8 cellular contexts compared by ENCODE assay signal in genomic region chr1:161727343-161727924, GRCh38. TPM values are rescaled to one million over a fixed set of nuclear protein-coding genes. Genes with fewer than 3 reads are reported as not detected.
DNase-seq lines count a peak whose midpoint lies in the region; ATAC-seq and TF ChIP-seq lines count a peak whose summit lies in the region.

No MANE protein-coding gene starts in this region.

- no peaks in the 10 kb centered on the region for H3K9me3 ChIP-seq in neuron (ENCODE audit: low read length)

- no peaks in the 10 kb centered on the region for H3K36me3 ChIP-seq in ACC112 (ENCODE audit: insufficient read depth, low read length)
- H3K36me3 ChIP-seq in neuron (ENCODE audit: insufficient read depth, low read length) = no peaks in the 10 kb centered on the region

- H3K27me3 ChIP-seq in ACC112 (ENCODE audit: insufficient read depth, low read length) (no peaks in the 10 kb centered on the region), neuron (ENCODE audit: insufficient read depth, low read length) (peaks cover 38% of the 10 kb centered on the region)

- H3K27ac ChIP-seq in ACC112 (ENCODE audit: low read depth, low read length) = peak overlapping the region; percentile 71

- no peak for TF ChIP-seq POLR2A in erythroblast (IDR thresholded peaks at IDR 0.05; ENCODE audit: low read length)

- DNase-seq in HT1080 (ENCODE audit: low read depth) (peak; percentile 59), erythroblast (lab: John Stamatoyannopoulos, UW) (peak; percentile 55 to 66), NCI-H1417 treated with DMSO at 0.1 percent for 48 hours (lab: John Stamatoyannopoulos, UW) (no peak), NK-92 (lab: John Stamatoyannopoulos, UW; ENCODE audit: unreplicated experiment) (no peak)
- DNase-seq in activated CD4-positive, alpha-beta T cell treated with anti-CD3 and anti-CD28 coated beads for 4 hours = peak; percentile 26 to 30

- peak overlapping the region; percentile 5 for H2AFZ ChIP-seq in ACC112 (ENCODE audit: low read length, unreplicated experiment)
- H2AFZ ChIP-seq in neuron (ENCODE audit: low read depth, low read length) = peak overlapping the region; percentile 87

- H3K4me3 ChIP-seq in ACC112 (ENCODE audit: low read depth, low read length) = peak overlapping the region; percentile 87
- H3K4me3 ChIP-seq in neuron (ENCODE audit: low read length) = peak overlapping the region; percentile 82

- ATAC-seq in GM18909 (IDR thresholded peaks at IDR 0.05; ENCODE audit: poor library complexity, unreplicated experiment) = peak; percentile 25

- no peaks in the 10 kb centered on the region for H3K79me2 ChIP-seq in ACC112 (ENCODE audit: control insufficient read depth, insufficient read depth, low read length, unreplicated experiment)

- H3K4me1 ChIP-seq in ACC112 (ENCODE audit: control insufficient read depth, insufficient read depth, low read length, unreplicated experiment) (peaks cover 22% of the 10 kb centered on the region), neuron (ENCODE audit: insufficient read depth, low read length) (peaks cover 5% of the 10 kb centered on the region)

RNA-seq across cellular contexts. Expression of gene FCRLB, which starts 6.1 kb away (rescaled TPM):
- 15.4 and 17.0 TPM in 2 replicates for total RNA-seq in HT1080 (2014; rRNA removed; shearing (Covaris generic))
- polyA plus RNA-seq in HT1080 (2015; cell fraction: cytosol; rRNA removed) = 14.8 and 17.3 TPM in 2 replicates
- 18.3 and 21.5 TPM in 2 replicates for polyA plus RNA-seq in HT1080 (2015; cell fraction: nucleus; rRNA removed)

RNA-seq across cellular contexts. Expression of gene FCRLA, which starts 20.4 kb away (rescaled TPM):
- 0.84 and 1.5 TPM in 2 replicates for total RNA-seq in HT1080 (2014; rRNA removed; shearing (Covaris generic))
- polyA plus RNA-seq in HT1080 (2015; cell fraction: cytosol; rRNA removed) = 1.7 and 2.4 TPM in 2 replicates
- polyA plus RNA-seq in HT1080 (2015; cell fraction: nucleus; rRNA removed) = 1.5 and 1.6 TPM in 2 replicates

RNA-seq across cellular contexts. Expression of gene DUSP12, which starts 22.2 kb away (rescaled TPM):
- total RNA-seq in HT1080 (2014; rRNA removed; shearing (Covaris generic)) = 50.0 and 61.1 TPM in 2 replicates
- polyA plus RNA-seq in HT1080 (2015; cell fraction: cytosol; rRNA removed) = 36.6 and 40.8 TPM in 2 replicates
- 31.9 and 37.0 TPM in 2 replicates for polyA plus RNA-seq in HT1080 (2015; cell fraction: nucleus; rRNA removed)

RNA-seq across cellular contexts. Expression of gene ATF6, which starts 38.7 kb away (rescaled TPM):
- 16.4 and 20.5 TPM in 2 replicates for total RNA-seq in HT1080 (2014; rRNA removed; shearing (Covaris generic))
- polyA plus RNA-seq in HT1080 (2015; cell fraction: cytosol; rRNA removed) = 22.4 and 26.0 TPM in 2 replicates
- 46.0 and 48.3 TPM in 2 replicates for polyA plus RNA-seq in HT1080 (2015; cell fraction: nucleus; rRNA removed)

Comparison
In these comparisons a context has a peak if more than half of its experiments do, and no peak if none do; other contexts are left out.
1. DNase-seq: peak in HT1080 (single experiment), activated CD4-positive, alpha-beta T cell treated with anti-CD3 and anti-CD28 coated beads for 4 hours (2 of 2) and erythroblast (2 of 2); none in NCI-H1417 treated with DMSO at 0.1 percent for 48 hours (single experiment) and NK-92 (single experiment).